ENCODE assay signal across 26 cellular contexts in the genomic region with DNA sequence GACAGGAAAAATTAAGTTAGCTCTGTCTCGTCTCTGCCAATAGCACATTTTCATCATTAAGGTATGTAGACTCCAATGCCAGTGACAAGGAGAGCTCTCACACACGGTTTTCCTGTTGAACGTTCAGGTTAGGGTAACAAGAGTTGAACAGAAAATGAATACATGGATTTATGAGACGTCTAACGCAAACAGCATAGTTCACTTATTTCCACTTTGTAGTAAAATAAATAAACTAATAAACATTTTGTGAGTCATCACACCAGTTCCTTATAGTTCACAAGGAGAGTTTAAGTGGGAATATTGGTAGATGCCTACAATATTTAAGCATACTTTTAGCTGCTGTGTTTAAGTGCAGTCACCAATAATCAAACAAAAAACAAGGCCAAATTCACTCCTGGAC.
"Had no signal": no experiment of that assay in that cellular context is flagged by ENCODE, and none has a peak within 500 bp of the region (broad histone marks: within the 10 kb centered on the region; RNA-seq: fewer than 3 reads in every experiment).

No MANE protein-coding gene starts in this region.

- H3K4me3 ChIP-seq: neural progenitor cell, ovary, psoas muscle, right lobe of liver, sigmoid colon, suprapubic skin, testis, tibial artery, transverse colon, upper lobe of right lung, uterus had no signal

- H3K27ac ChIP-seq: neural progenitor cell, ovary, parathyroid adenoma, psoas muscle, right lobe of liver, sigmoid colon, suprapubic skin, testis, tibial artery, transverse colon, upper lobe of right lung, uterus had no signal

- DNase-seq: natural killer cell; occipital lobe; ovary; posterior cingulate gyrus; psoas muscle; right cardiac atrium; right lobe of liver; sigmoid colon; small intestine; stimulated activated CD4-positive, alpha-beta T cell treated with anti-CD3 and anti-CD28 coated beads, Interleukin-15, amount 100 ng/mL, for 24 hours; stimulated activated CD4-positive, alpha-beta T cell treated with anti-CD3 and anti-CD28 coated beads, Interleukin-2, amount 100 ng/mL, for 24 hours; stimulated activated CD4-positive, alpha-beta T cell treated with anti-CD3 and anti-CD28 coated beads, Interleukin-2, amount 100 ng/mL, for 48 hours; stimulated activated CD4-positive, alpha-beta T cell treated with anti-CD3 and anti-CD28 coated beads, Interleukin-4, amount 100 ng/mL, for 24 hours; stimulated activated naive B cell treated with anti-CD40 and anti-IgM and Interleukin-4, amounts not matched to agents 10 μg/mL and 1 μg/mL and 100 μg/mL, for 72 hours; stimulated activated naive CD4-positive, alpha-beta T cell treated with Interleukin-2 at 50 U/mL for 16 hours; stimulated activated naive CD8-positive, alpha-beta T cell treated with anti-CD3 and anti-CD28 coated beads, Interleukin-15, amount 100 ng/mL, for 72 hours; substantia nigra; testis; tibial artery; transverse colon; upper lobe of right lung; uterus had no signal

- ATAC-seq: natural killer cell; psoas muscle; right lobe of liver; stimulated activated effector memory CD8-positive, alpha-beta T cell treated with anti-CD3 and anti-CD28 coated beads, Interleukin-12 subunit alpha, Interleukin-12 subunit beta, amount 100 ng/mL, for 72 hours; stimulated activated naive B cell treated with anti-CD40 and anti-IgM and Interleukin-4, amounts not matched to agents 10 μg/mL and 1 μg/mL and 100 μg/mL, for 72 hours; stimulated activated naive CD8-positive, alpha-beta T cell treated with anti-CD3 and anti-CD28 coated beads, Interleukin-15, amount 100 ng/mL, for 72 hours; upper lobe of right lung had no signal
